ENCODE assay signal across 16 cellular contexts in the genomic region with DNA sequence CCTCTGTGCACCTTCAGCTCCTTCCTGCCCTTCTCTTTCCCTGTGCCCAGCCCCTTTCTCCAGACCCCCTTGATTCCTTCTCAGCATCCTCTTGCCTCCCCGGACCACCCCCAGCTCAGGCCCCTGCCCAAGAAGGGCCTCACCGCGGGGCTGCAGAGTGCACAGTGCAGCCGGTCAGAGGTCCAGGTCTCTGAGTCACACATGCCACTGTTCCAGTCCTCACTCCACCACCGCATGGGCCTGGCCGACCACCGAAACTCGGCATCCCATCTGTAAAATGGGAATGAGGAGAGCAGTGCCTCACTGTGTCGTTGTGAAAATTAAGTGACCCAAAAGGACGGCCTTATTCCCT. TPM values are rescaled to one million over a fixed set of nuclear protein-coding genes. Genes with fewer than 3 reads are reported as not detected.
DNase-seq lines count a peak whose midpoint lies in the region; ATAC-seq and TF ChIP-seq lines count a peak whose summit lies in the region.
"Had no signal": no experiment of that assay in that cellular context is flagged by ENCODE, and none has a peak within 500 bp of the region (broad histone marks: within the 10 kb centered on the region; RNA-seq: fewer than 3 reads in every experiment).

No MANE protein-coding gene starts in this region.

- H3K27me3 ChIP-seq in GM23338 (ENCODE audit: insufficient read depth) (no peaks in the 10 kb centered on the region), breast epithelium (no peaks in the 10 kb centered on the region), subcutaneous abdominal adipose tissue (ENCODE audit: control insufficient read depth in 5 of 5, insufficient read depth in 4 of 5, low read length in 5 of 5) (peaks cover 0 to 15% (median 4%) of the 10 kb centered on the region in 5 donors)

- no peak overlapping the region for H3K4me3 Mint-ChIP-seq in GM23338
- H3K4me3 Mint-ChIP-seq: activated CD8-positive, alpha-beta memory T cell treated with anti-CD3 and anti-CD28 coated beads, Interleukin-2, amount 10 ng/mL, durations not matched to agents 7 days and 5 days; T-helper 2 cell treated with Interferon-gamma antibody and Interleukin-4, amounts not matched to agents 5 μg/mL and 100 μg/mL, for 36 hours had no signal

- H3K27ac Mint-ChIP-seq in GM23338 = peak overlapping the region; percentile 31; the same call in 1 of the 2 replicates
- H3K27ac Mint-ChIP-seq: activated CD8-positive, alpha-beta memory T cell treated with anti-CD3 and anti-CD28 coated beads, Interleukin-2, amount 10 ng/mL, durations not matched to agents 7 days and 5 days; T-helper 2 cell treated with Interferon-gamma antibody and Interleukin-4, amounts not matched to agents 5 μg/mL and 100 μg/mL, for 36 hours had no signal

- H2AFZ ChIP-seq in GM23338 = no peak overlapping the region

- no peak for TF ChIP-seq POLR2A in breast epithelium (IDR thresholded peaks at IDR 0.05)

- H3F3A ChIP-seq in GM23338 (replicated peaks; ENCODE audit: low read depth) = no peaks in the 10 kb centered on the region

- WGBS in mesodermal cell (ENCODE audit: insufficient coverage in 2 of 2), 2 experiments = 91 to 92% methylated on average over 8 to 9 of the region's 10 CpGs

- peaks cover 25% of the 10 kb centered on the region for H3K9me3 Mint-ChIP-seq in GM23338

- H3K9me2 ChIP-seq in GM23338 (ENCODE audit: insufficient read depth) = peaks cover 3% of the 10 kb centered on the region; the same call in 1 of the 2 replicates

- H3K9me3 ChIP-seq in breast epithelium (peaks cover 0 to 6% of the 10 kb centered on the region in 2 donors), mesodermal cell (ENCODE audit: control insufficient read depth, low read length) (peaks cover 17% of the 10 kb centered on the region), subcutaneous abdominal adipose tissue (ENCODE audit: control insufficient read depth in 5 of 5, low read length in 5 of 5) (peaks cover 0 to 6% (median 5%) of the 10 kb centered on the region in 5 donors)

- ATAC-seq in GM23338 = no peak
- ATAC-seq in HG03354 (IDR thresholded peaks at IDR 0.05; ENCODE audit: poor library complexity, severe bottlenecking, unreplicated experiment) = no peak
- ATAC-seq: activated CD8-positive, alpha-beta memory T cell treated with anti-CD3 and anti-CD28 coated beads, Interleukin-2, amount 10 ng/mL, durations not matched to agents 7 days and 5 days; GM12878 had no signal

- no peaks in the 10 kb centered on the region for H3K79me2 ChIP-seq in GM23338 (replicated peaks; ENCODE audit: insufficient read depth)

- H3K4me3 ChIP-seq in GM23338 (no peak overlapping the region), breast epithelium (no peak overlapping the region), mesodermal cell (ENCODE audit: extremely low read depth, insufficient read depth, low read length, poor library complexity, severe bottlenecking) (no peak overlapping the region), subcutaneous abdominal adipose tissue (ENCODE audit: low read depth in 1 of 5, low read length in 5 of 5) (no peak overlapping the region)
- H3K4me3 ChIP-seq: GM12878 had no signal

- TF ChIP-seq CTCF in GM23338 (conservative IDR thresholded peaks at IDR 0.05; ENCODE audit: low read depth in 2 of 2) = no peak
- no peak for TF ChIP-seq CTCF in breast epithelium (IDR thresholded peaks at IDR 0.05)

- peaks cover 16% of the 10 kb centered on the region for H3K27me3 Mint-ChIP-seq in GM23338 (ENCODE audit: insufficient read depth, low read depth, poor library complexity)
- H3K27me3 Mint-ChIP-seq: activated CD8-positive, alpha-beta memory T cell treated with anti-CD3 and anti-CD28 coated beads, Interleukin-2, amount 10 ng/mL, durations not matched to agents 7 days and 5 days had no signal

- H4K20me1 ChIP-seq in GM23338 (replicated peaks; ENCODE audit: insufficient read depth) = no peaks in the 10 kb centered on the region

- no peak overlapping the region for H3K9ac ChIP-seq in subcutaneous abdominal adipose tissue (ENCODE audit: low read length in 5 of 5)

- no peak overlapping the region for H3K4me2 ChIP-seq in GM23338

- in situ Hi-C loops in G401 (cut with HindIII; ENCODE audit: low sequenced_read_pairs) = no loop called here

- DNase-seq in GM23338 (ENCODE audit: low spot score) = no peak
- DNase-seq in breast epithelium (ENCODE audit: low spot score in 2 of 2) = no peak
- no peak for DNase-seq in G401 (ENCODE audit: low spot score)
- DNase-seq in caudate nucleus (lab: John Stamatoyannopoulos, UW) = no peak
- no peak for DNase-seq in NCI-H748 treated with DMSO at 0.1 percent for 48 hours (lab: John Stamatoyannopoulos, UW)
- DNase-seq: activated CD4-positive, CD25-positive, alpha-beta regulatory T cell treated with anti-CD3 and anti-CD28 coated beads, Interleukin-2, amount 50 U/mL, for 72 hours; activated CD8-positive, alpha-beta memory T cell treated with anti-CD3 and anti-CD28 coated beads, Interleukin-2, amount 10 ng/mL, durations not matched to agents 7 days and 5 days; midbrain; NK-92 treated with Interleukin-12 subunit alpha and Interleukin-12 subunit beta, amount 100 ng/mL, for 24 hours; SIG-M5 had no signal

- H3K36me3 Mint-ChIP-seq in GM23338 (ENCODE audit: low read depth) = peaks cover 10% of the 10 kb centered on the region; the same call in 2 of the 3 replicates
- H3K36me3 Mint-ChIP-seq: activated CD8-positive, alpha-beta memory T cell treated with anti-CD3 and anti-CD28 coated beads, Interleukin-2, amount 10 ng/mL, durations not matched to agents 7 days and 5 days had no signal

- H3K4me1 ChIP-seq in GM23338 (ENCODE audit: insufficient read depth) (no peaks in the 10 kb centered on the region), breast epithelium (no peaks in the 10 kb centered on the region), mesodermal cell (ENCODE audit: control insufficient read depth, insufficient read depth, low read length, poor library complexity, severe bottlenecking) (peaks cover 22% of the 10 kb centered on the region), subcutaneous abdominal adipose tissue (ENCODE audit: control insufficient read depth in 5 of 5, insufficient read depth in 5 of 5, low read length in 5 of 5) (peaks cover 0 to 39% (median 20%) of the 10 kb centered on the region in 5 donors)

- intact Hi-C loops in breast epithelium (cut with DNase I; ENCODE audit: low total_unique reads) = no loop called here

- H3K27ac ChIP-seq in GM23338 (ENCODE audit: low read depth) (no peak overlapping the region), breast epithelium (peak overlapping the region; percentile 45), mesodermal cell (ENCODE audit: low read depth, low read length, severe bottlenecking) (peak overlapping the region; percentile 66), subcutaneous abdominal adipose tissue (ENCODE audit: low read depth, low read length) (peak overlapping the region; percentile 40), caudate nucleus (ENCODE audit: low read depth, low read length) (no peak overlapping the region)

- no peaks in the 10 kb centered on the region for H3K4me1 Mint-ChIP-seq in GM23338
- H3K4me1 Mint-ChIP-seq: activated CD8-positive, alpha-beta memory T cell treated with anti-CD3 and anti-CD28 coated beads, Interleukin-2, amount 10 ng/mL, durations not matched to agents 7 days and 5 days had no signal

- H3K36me3 ChIP-seq in GM23338 (ENCODE audit: insufficient read depth) (no peaks in the 10 kb centered on the region), breast epithelium (no peaks in the 10 kb centered on the region), mesodermal cell (ENCODE audit: control insufficient read depth, insufficient read depth, low read length) (no peaks in the 10 kb centered on the region), subcutaneous abdominal adipose tissue (ENCODE audit: control insufficient read depth in 5 of 5, insufficient read depth in 5 of 5, low read length in 5 of 5) (no peaks in the 10 kb centered on the region)

TF ChIP-seq in GM23338, 12 proteins besides CTCF, POLR2A, EP300 and RAD21:
- TF ChIP-seq EZH2 (IDR thresholded peaks at IDR 0.05; ENCODE audit: low read depth, unreplicated experiment) (no peak), POLR2AphosphoS5 (IDR thresholded peaks at IDR 0.05; ENCODE audit: low read depth) (no peak), JUNB (IDR thresholded peaks at IDR 0.05; ENCODE audit: unreplicated experiment) (no peak), ZNF114 (CRISPR knock-in tag; IDR thresholded peaks at IDR 0.05) (no peak), ZNF331 (CRISPR knock-in tag; IDR thresholded peaks at IDR 0.05; ENCODE audit: low read depth) (no peak), STAT1 (IDR thresholded peaks at IDR 0.05; ENCODE audit: unreplicated experiment) (no peak), ETS1 (IDR thresholded peaks at IDR 0.05) (no peak), CREB1 (CRISPR knock-in tag; IDR thresholded peaks at IDR 0.05; ENCODE audit: low read depth) (no peak)
TF ChIP-seq in GM23338: peak in this region for 0.

RNA-seq across cellular contexts. Expression of gene BDKRB1, which starts 13.3 kb away (rescaled TPM):
- total RNA-seq in GM23338 (2014; rRNA removed; shearing (Covaris generic)) = not detected in 2 replicates
- not detected in 2 replicates for polyA plus RNA-seq in GM23338 (2016; fragmentation: Nextera tagmentation; extraction: Ambion mirVana)
- 1 to 10 TPM in 1 of 3 donors, not detected in 2; 5.9 TPM for total RNA-seq in breast epithelium
- 0.44 TPM for polyA plus RNA-seq in mesodermal cell (2013, experiment 1 of 2)
- polyA plus RNA-seq in mesodermal cell (2013, experiment 2 of 2) = 0.71 TPM
- total RNA-seq in G401 (2014; rRNA removed; shearing (Covaris generic)) = not detected in 2 replicates
- total RNA-seq: activated CD8-positive, alpha-beta memory T cell treated with anti-CD3 and anti-CD28 coated beads, Interleukin-2, amount 10 ng/mL, durations not matched to agents 7 days and 5 days; endothelial cell of umbilical vein had no signal
- polyA plus RNA-seq: endothelial cell of umbilical vein, GM12878 had no signal

Comparison
In these comparisons a context has a peak if more than half of its experiments do, and no peak if none do; other contexts are left out.
1. H3K27ac ChIP-seq: peak in breast epithelium (2 of 2), mesodermal cell (single experiment) and subcutaneous abdominal adipose tissue (single experiment); none in GM23338 (single experiment) and caudate nucleus (single experiment).